ENCODE assay signal across 9 cellular contexts in genomic region chr4:40196724-40197281, GRCh38. TPM values are rescaled to one million over a fixed set of nuclear protein-coding genes. Genes with fewer than 3 reads are reported as not detected.
DNase-seq lines count a peak whose midpoint lies in the region; ATAC-seq and TF ChIP-seq lines count a peak whose summit lies in the region.
"Had no signal": no experiment of that assay in that cellular context is flagged by ENCODE, and none has a peak within 500 bp of the region (broad histone marks: within the 10 kb centered on the region; RNA-seq: fewer than 3 reads in every experiment).

Gene RHOH, plus strand, starts transcription at chr4:40197031. Its CDS starts 46,356 bp downstream, at chr4:40243387.

- peaks cover 57% of the 10 kb centered on the region for H3K4me1 Mint-ChIP-seq in activated naive CD8-positive, alpha-beta T cell treated with anti-CD3 and anti-CD28 coated beads, Interleukin-2, amount 50 U/mL, for 24 hours

- H3K27ac Mint-ChIP-seq in activated naive CD8-positive, alpha-beta T cell treated with anti-CD3 and anti-CD28 coated beads, Interleukin-2, amount 50 U/mL, for 24 hours: peak within 1 kb of the TSS; percentile 97

- intact Hi-C loops in T-helper 1 cell treated with Interleukin-12 subunit alpha and Interleukin-12 subunit beta and Interleukin-4 antibody, amounts not matched to agents 30 ng/mL and 1 ng/mL, for 36 hours (cut with micrococcal nuclease): loop anchor here (1.0 to 10.0 kb wide), 7 partner anchors 142 to 1152 kb away; partner anchors contain the start of genes LIAS, PDS5A, RPL9 and SMIM14

- no peaks in the 10 kb centered on the region for H3K9me3 Mint-ChIP-seq in activated naive CD8-positive, alpha-beta T cell treated with anti-CD3 and anti-CD28 coated beads, Interleukin-2, amount 50 U/mL, for 24 hours

- no peaks in the 10 kb centered on the region for H3K27me3 Mint-ChIP-seq in activated naive CD8-positive, alpha-beta T cell treated with anti-CD3 and anti-CD28 coated beads, Interleukin-2, amount 50 U/mL, for 24 hours

- H3K36me3 Mint-ChIP-seq in activated naive CD8-positive, alpha-beta T cell treated with anti-CD3 and anti-CD28 coated beads, Interleukin-2, amount 50 U/mL, for 24 hours (ENCODE audit: low read depth): peaks cover 44% of the 10 kb centered on the region

- ATAC-seq in activated naive CD8-positive, alpha-beta T cell treated with anti-CD3 and anti-CD28 coated beads, Interleukin-2, amount 50 U/mL, for 24 hours: peak; percentile 20
- ATAC-seq in SK-N-SH treated with all-trans-retinoic acid at 6 μM for 48 hours: no peak

- DNase-seq in GM20000 (ENCODE audit: low spot score): peak; percentile 40
- peak; percentile 75 for DNase-seq in activated naive CD8-positive, alpha-beta T cell treated with anti-CD3 and anti-CD28 coated beads, Interleukin-2, amount 50 U/mL, for 24 hours
- DNase-seq in stimulated activated CD4-positive, alpha-beta T cell treated with anti-CD3 and anti-CD28 coated beads, Interleukin-12 subunit alpha, Interleukin-12 subunit beta, amount 100 ng/mL, for 48 hours (ENCODE audit: low read depth in 2 of 3, low spot score in 1 of 3): peak in 2 of 3 donors; percentile 66 to 70
- no peak for DNase-seq in NCI-H524 treated with DMSO at 0.1 percent for 48 hours (lab: John Stamatoyannopoulos, UW)
- no peak for DNase-seq in NCI-H446 (lab: John Stamatoyannopoulos, UW)
- no peak for DNase-seq in DMS 273 treated with DMSO at 0.1 percent for 48 hours (lab: John Stamatoyannopoulos, UW)

- no peak for TF ChIP-seq CTCF in GM20000 (IDR thresholded peaks at IDR 0.05; ENCODE audit: extremely low read depth, missing control alignments)

- H3K4me3 Mint-ChIP-seq in activated naive CD8-positive, alpha-beta T cell treated with anti-CD3 and anti-CD28 coated beads, Interleukin-2, amount 50 U/mL, for 24 hours: peak within 1 kb of the TSS; percentile 98

TF ChIP-seq in SK-N-SH treated with all-trans-retinoic acid at 6 μM for 48 hours, 23 proteins besides CTCF, POLR2A, EP300 and RAD21:
- TF ChIP-seq TCF4 (CRISPR knock-in tag; IDR thresholded peaks at IDR 0.05; ENCODE audit: borderline replicate concordance): no peak
- TF ChIP-seq RARB (CRISPR knock-in tag; IDR thresholded peaks at IDR 0.05): no peak

RNA-seq across cellular contexts. Expression of gene RHOH, which starts in this region (rescaled TPM):
- total RNA-seq in T-helper 1 cell treated with Interleukin-12 subunit alpha and Interleukin-12 subunit beta and Interleukin-4 antibody, amounts not matched to agents 30 ng/mL and 1 ng/mL, for 36 hours: 150 and 158 TPM in 2 replicates
- total RNA-seq: pulmonary artery endothelial cell had no signal

Comparison
In these comparisons a context has a peak if more than half of its experiments do, and no peak if none do; other contexts are left out.
1. DNase-seq: peak in GM20000 (single experiment), activated naive CD8-positive, alpha-beta T cell treated with anti-CD3 and anti-CD28 coated beads, Interleukin-2, amount 50 U/mL, for 24 hours (single experiment) and stimulated activated CD4-positive, alpha-beta T cell treated with anti-CD3 and anti-CD28 coated beads, Interleukin-12 subunit alpha, Interleukin-12 subunit beta, amount 100 ng/mL, for 48 hours (2 of 3); none in NCI-H524 treated with DMSO at 0.1 percent for 48 hours (single experiment), NCI-H446 (0 of 2) and DMS 273 treated with DMSO at 0.1 percent for 48 hours (single experiment).